Comparison of ENCODE assay signal across 9 cellular contexts in genomic region chr17:48555616-48556533, GRCh38. TPM values are rescaled to one million over a fixed set of nuclear protein-coding genes. Genes with fewer than 3 reads are reported as not detected.
DNase-seq lines count a peak whose midpoint lies in the region; ATAC-seq, FAIRE-seq and TF ChIP-seq lines count a peak whose summit lies in the region.
"Had no signal": no experiment of that assay in that cellular context is flagged by ENCODE, and none has a peak within 500 bp of the region (broad histone marks: within the 10 kb centered on the region; RNA-seq: fewer than 3 reads in every experiment).

No MANE protein-coding gene starts in this region.

- peak; percentile 61 for FAIRE-seq in endothelial cell of umbilical vein (lab: Jason Lieb, UNC)
- no peak for FAIRE-seq in pancreas (lab: Jason Lieb, UNC)

- BruUV-seq in endothelial cell of umbilical vein (replicated peaks; lab: Mats Ljungman, UMichigan): no TSS peak

- TF ChIP-seq POLR2A in endothelial cell of umbilical vein (IDR thresholded peaks at IDR 0.05; ENCODE audit: low read depth, low read length): no peak

- H3K9me3 ChIP-seq in OCI-LY3 (ENCODE audit: insufficient read depth, low read length) (no peaks in the 10 kb centered on the region), endothelial cell of umbilical vein (replicated peaks; ENCODE audit: control insufficient read depth, insufficient read depth, low read length) (no peaks in the 10 kb centered on the region), pancreas (no peaks in the 10 kb centered on the region)

- ATAC-seq in pancreas (peak; percentile 7 to 43 (median 30)), GM19397 (IDR thresholded peaks at IDR 0.05; ENCODE audit: unreplicated experiment) (no peak), HG03342 (IDR thresholded peaks at IDR 0.05; ENCODE audit: unreplicated experiment) (no peak), GM18498 (IDR thresholded peaks at IDR 0.05; ENCODE audit: unreplicated experiment) (no peak)

- H3K9me1 ChIP-seq in endothelial cell of umbilical vein (replicated peaks; ENCODE audit: control insufficient read depth, extremely low read depth, insufficient read depth, low read length): no peaks in the 10 kb centered on the region

- no peaks in the 10 kb centered on the region for H3K27me3 ChIP-seq in OCI-LY3 (ENCODE audit: low read depth, low read length)
- H3K27me3 ChIP-seq in endothelial cell of umbilical vein (ENCODE audit: control insufficient read depth in 2 of 2, insufficient read depth in 2 of 2, low read length in 2 of 2): no peaks in the 10 kb centered on the region
- H3K27me3 ChIP-seq in pancreas: peaks cover 0 to 20% (median 0%) of the 10 kb centered on the region in 4 donors

- peak overlapping the region; percentile 55 for H3K9ac ChIP-seq in OCI-LY3 (ENCODE audit: low read length)
- peak overlapping the region; percentile 32 for H3K9ac ChIP-seq in endothelial cell of umbilical vein (replicated peaks; ENCODE audit: extremely low read depth, insufficient read depth, low read length)

- peaks cover 12% of the 10 kb centered on the region for H3K36me3 ChIP-seq in OCI-LY3 (replicated peaks; ENCODE audit: low read depth, low read length)
- peaks cover 3 to 7% of the 10 kb centered on the region in 2 experiments for H3K36me3 ChIP-seq in endothelial cell of umbilical vein (ENCODE audit: control insufficient read depth in 2 of 2, extremely low read depth in 1 of 2, insufficient read depth in 2 of 2, low read length in 2 of 2)
- H3K36me3 ChIP-seq in pancreas: no peaks in the 10 kb centered on the region

- intact Hi-C loops in endothelial cell of umbilical vein (cut with micrococcal nuclease) (loop anchor here (2.0 kb wide), 1 partner anchor 15 kb away; no protein-coding TSS in a partner anchor), pancreas (cut with DNase I) (no loop called here)

- DNase-seq in DMS153 (lab: John Stamatoyannopoulos, UW) (peak; percentile 29), endothelial cell of umbilical vein (ENCODE audit: low read depth, low spot score) (peak; percentile 43), pancreas (peak in 1 of 6 donors; percentile 53), pons (ENCODE audit: low spot score) (no peak)

- CTCF ChIA-PET in endothelial cell of umbilical vein (lab: Charles Lee): interaction anchor here (0.9 to 3.7 kb wide), 18 partner anchors 8 to 340 kb away, joined by 3 to 23 read pairs (median 4); partner anchors contain the start of gene HOXB5

- dilution Hi-C loops in endothelial cell of umbilical vein (cut with MboI; ENCODE audit: extremely low pct_ligation_motif_present, low sequenced_read_pairs): no loop called here

- H3K79me2 ChIP-seq in OCI-LY3 (ENCODE audit: low read length): peaks cover 33% of the 10 kb centered on the region
- peaks cover 53% of the 10 kb centered on the region for H3K79me2 ChIP-seq in endothelial cell of umbilical vein (ENCODE audit: control insufficient read depth, insufficient read depth, low read length)

- H3K4me1 ChIP-seq in OCI-LY3 (ENCODE audit: low read length) (peaks cover 47% of the 10 kb centered on the region), endothelial cell of umbilical vein (ENCODE audit: control insufficient read depth, extremely low read depth, insufficient read depth, low read length) (peaks cover 28% of the 10 kb centered on the region), pancreas (no peaks in the 10 kb centered on the region)

- no peak for TF ChIP-seq CTCF in OCI-LY3 (IDR thresholded peaks at IDR 0.05; ENCODE audit: low read depth, low read length)
- TF ChIP-seq CTCF in endothelial cell of umbilical vein (IDR thresholded peaks at IDR 0.05; ENCODE audit: extremely low read depth in 1 of 2, insufficient read depth in 1 of 2, low read depth in 1 of 2, low read length in 2 of 2): no peak
- TF ChIP-seq CTCF in pancreas (IDR thresholded peaks at IDR 0.05): no peak

- POLR2A ChIA-PET in endothelial cell of umbilical vein (lab: Charles Lee): interaction anchor here (0.7 to 2.8 kb wide), 7 partner anchors 9 to 187 kb away, joined by 3 to 10 read pairs (median 4); no protein-coding TSS in a partner anchor

- H3K27ac ChIP-seq in OCI-LY3 (ENCODE audit: low read length) (0 out of 2 replicates have a peak overlapping the region, but pooled peaks have one; percentile 35), endothelial cell of umbilical vein (ENCODE audit: insufficient read depth, low read depth, low read length) (no peak overlapping the region), pancreas (peak overlapping the region in 1 of 4 donors; percentile 28)

- H4K20me1 ChIP-seq in OCI-LY3 (ENCODE audit: insufficient read depth, low read length) (no peaks in the 10 kb centered on the region), endothelial cell of umbilical vein (replicated peaks; ENCODE audit: control insufficient read depth, extremely low read depth, insufficient read depth, low read length) (no peaks in the 10 kb centered on the region)

- 27 to 28% methylated on average over 31 of the region's 31 CpGs for WGBS in pancreas, 2 donors

- H2AFZ ChIP-seq in OCI-LY3 (ENCODE audit: low read depth, low read length) (no peak overlapping the region), endothelial cell of umbilical vein (ENCODE audit: low read depth, low read length) (no peak overlapping the region)

- peak overlapping the region; percentile 63 for H3K4me3 ChIP-seq in OCI-LY3 (ENCODE audit: low read length)
- peak overlapping the region; percentile 13 to 31 (median 14) for H3K4me3 ChIP-seq in endothelial cell of umbilical vein (replicated peaks in 1 of 3; ENCODE audit: insufficient read depth in 1 of 3, low read depth in 1 of 3, low read length in 3 of 3)
- peak overlapping the region in 1 of 4 donors; percentile 31 for H3K4me3 ChIP-seq in pancreas

- H3K4me2 ChIP-seq in OCI-LY3 (ENCODE audit: low read length): peak overlapping the region; percentile 47
- peak overlapping the region; percentile 74 for H3K4me2 ChIP-seq in endothelial cell of umbilical vein (ENCODE audit: insufficient read depth, low read length)

TF ChIP-seq in endothelial cell of umbilical vein, 7 proteins besides CTCF, POLR2A, EP300 and RAD21 (continues in another document):
- no peak for TF ChIP-seq JUN (IDR thresholded peaks at IDR 0.05; ENCODE audit: borderline replicate concordance, insufficient read depth, insufficient read length, low read depth)
- TF ChIP-seq EZH2 (IDR thresholded peaks at IDR 0.05; ENCODE audit: borderline replicate concordance, low read depth, low read length, severe bottlenecking): no peak
- no peak for TF ChIP-seq FOS (IDR thresholded peaks at IDR 0.05; ENCODE audit: borderline replicate concordance, insufficient read depth, low read length)

RNA-seq across cellular contexts. Expression of gene HOXB2, which starts 11.0 kb away (rescaled TPM):
- total RNA-seq in endothelial cell of umbilical vein (21.5 and 23.3 TPM in 2 replicates), pancreas (1 to 10 TPM in 3 of 6 donors, under 1 TPM in 3; 0.39 to 5.1 (median 1.3) TPM)
- polyA plus RNA-seq in endothelial cell of umbilical vein (14.1 and 16.8 TPM in 2 replicates), pancreas (1 to 10 TPM; 2.2 to 4.6 TPM)
- polyA plus RNA-seq in endothelial cell of umbilical vein (2011; cell fraction: cytosol; rRNA removed): 6.8 and 8.4 TPM in 2 replicates
- 12.1 and 13.9 TPM in 2 replicates for polyA plus RNA-seq in endothelial cell of umbilical vein (2011; cell fraction: nucleus; rRNA removed)
- polyA plus RNA-seq in endothelial cell of umbilical vein (2012): 12.0 and 12.5 TPM in 2 replicates
- 3.1 and 3.5 TPM in 2 replicates for polyA minus RNA-seq in endothelial cell of umbilical vein
- polyA minus RNA-seq in endothelial cell of umbilical vein (2011; cell fraction: cytosol; rRNA and poly(A)+ RNA removed): not detected
- 4.9 and 5.0 TPM in 2 replicates for polyA minus RNA-seq in endothelial cell of umbilical vein (2011; cell fraction: nucleus; rRNA and poly(A)+ RNA removed)

RNA-seq across cellular contexts. Expression of gene HOXB4, which starts 22.3 kb away (rescaled TPM):
- 11.2 and 13.1 TPM in 2 replicates for total RNA-seq in endothelial cell of umbilical vein
- polyA plus RNA-seq in endothelial cell of umbilical vein: 4.6 and 5.4 TPM in 2 replicates
- 2.5 and 3.3 TPM in 2 replicates for polyA plus RNA-seq in endothelial cell of umbilical vein (2011; cell fraction: cytosol; rRNA removed)
- 13.6 and 14.6 TPM in 2 replicates for polyA plus RNA-seq in endothelial cell of umbilical vein (2011; cell fraction: nucleus; rRNA removed)
- 5.2 and 5.6 TPM in 2 replicates for polyA plus RNA-seq in endothelial cell of umbilical vein (2012)
- polyA minus RNA-seq in endothelial cell of umbilical vein: 3.6 and 4.6 TPM in 2 replicates
- 0.51 TPM for polyA minus RNA-seq in endothelial cell of umbilical vein (2011; cell fraction: cytosol; rRNA and poly(A)+ RNA removed)
- 8.2 and 8.8 TPM in 2 replicates for polyA minus RNA-seq in endothelial cell of umbilical vein (2011; cell fraction: nucleus; rRNA and poly(A)+ RNA removed)
- total RNA-seq in pancreas: 1 to 10 TPM in 1 of 6 donors, under 1 TPM in 5; 0.22 to 2.5 (median 0.57) TPM
- polyA plus RNA-seq in pancreas: under 1 TPM; 0.89 to 0.91 TPM

RNA-seq across cellular contexts. Expression of gene HOXB1, which starts 25.1 kb away (rescaled TPM):
- total RNA-seq in endothelial cell of umbilical vein: not detected in 2 replicates
- polyA plus RNA-seq in endothelial cell of umbilical vein: not detected in 2 replicates
- not detected in 2 replicates for polyA plus RNA-seq in endothelial cell of umbilical vein (2011; cell fraction: cytosol; rRNA removed)
- polyA plus RNA-seq in endothelial cell of umbilical vein (2011; cell fraction: nucleus; rRNA removed): not detected in 2 replicates
- not detected in 2 replicates for polyA plus RNA-seq in endothelial cell of umbilical vein (2012)
- polyA minus RNA-seq in endothelial cell of umbilical vein: not detected in 2 replicates
- polyA minus RNA-seq in endothelial cell of umbilical vein (2011; cell fraction: cytosol; rRNA and poly(A)+ RNA removed): not detected
- 0.19 TPM in 1 of 2 replicates, not detected in the other for polyA minus RNA-seq in endothelial cell of umbilical vein (2011; cell fraction: nucleus; rRNA and poly(A)+ RNA removed)
- total RNA-seq in pancreas: not detected
- not detected for polyA plus RNA-seq in pancreas
- total RNA-seq: posterior vena cava had no signal

RNA-seq across cellular contexts. Expression of gene HOXB3, which starts 34.2 kb away (rescaled TPM):
- total RNA-seq in endothelial cell of umbilical vein: 45.0 and 56.6 TPM in 2 replicates
- polyA plus RNA-seq in endothelial cell of umbilical vein: 29.6 and 33.0 TPM in 2 replicates
- polyA plus RNA-seq in endothelial cell of umbilical vein (2011; cell fraction: cytosol; rRNA removed): 7.9 and 11.6 TPM in 2 replicates
- 81.4 and 85.1 TPM in 2 replicates for polyA plus RNA-seq in endothelial cell of umbilical vein (2011; cell fraction: nucleus; rRNA removed)
- polyA plus RNA-seq in endothelial cell of umbilical vein (2012): 19.0 and 19.8 TPM in 2 replicates
- 7.7 and 13.3 TPM in 2 replicates for polyA minus RNA-seq in endothelial cell of umbilical vein
- 1.3 TPM for polyA minus RNA-seq in endothelial cell of umbilical vein (2011; cell fraction: cytosol; rRNA and poly(A)+ RNA removed)
- 18.1 and 32.3 TPM in 2 replicates for polyA minus RNA-seq in endothelial cell of umbilical vein (2011; cell fraction: nucleus; rRNA and poly(A)+ RNA removed)
- total RNA-seq in pancreas: 1 to 10 TPM; 1.1 to 5.6 (median 1.6) TPM
- polyA plus RNA-seq in pancreas: 1 to 10 TPM; 3.3 to 5.6 TPM

RNA-seq across cellular contexts. Expression of gene HOXB5, which starts 37.7 kb away (rescaled TPM):
- total RNA-seq in endothelial cell of umbilical vein (7.3 and 8.5 TPM in 2 replicates), pancreas (under 1 TPM; 0.19 to 0.90 (median 0.26) TPM)
- polyA plus RNA-seq in endothelial cell of umbilical vein (2.0 and 2.6 TPM in 2 replicates), pancreas (1 to 10 TPM in 1 of 2 donors, under 1 TPM in 1; 0.80 to 1.0 TPM)
- polyA plus RNA-seq in endothelial cell of umbilical vein (2011; cell fraction: cytosol; rRNA removed): 1.0 and 1.1 TPM in 2 replicates
- 13.1 and 13.2 TPM in 2 replicates for polyA plus RNA-seq in endothelial cell of umbilical vein (2011; cell fraction: nucleus; rRNA removed)
- 3.3 and 3.5 TPM in 2 replicates for polyA plus RNA-seq in endothelial cell of umbilical vein (2012)
- polyA minus RNA-seq in endothelial cell of umbilical vein: 0.57 and 0.58 TPM in 2 replicates
- polyA minus RNA-seq in endothelial cell of umbilical vein (2011; cell fraction: cytosol; rRNA and poly(A)+ RNA removed): 0.82 TPM
- polyA minus RNA-seq in endothelial cell of umbilical vein (2011; cell fraction: nucleus; rRNA and poly(A)+ RNA removed): 2.5 and 2.6 TPM in 2 replicates

Comparison
In these comparisons a context has a peak if more than half of its experiments do, and no peak if none do; other contexts are left out.
1. ATAC-seq: peak in pancreas (4 of 4); none in GM19397 (single experiment), HG03342 (single experiment) and GM18498 (single experiment).